Comparison of ENCODE assay signal across 1 cellular context in the genomic region with DNA sequence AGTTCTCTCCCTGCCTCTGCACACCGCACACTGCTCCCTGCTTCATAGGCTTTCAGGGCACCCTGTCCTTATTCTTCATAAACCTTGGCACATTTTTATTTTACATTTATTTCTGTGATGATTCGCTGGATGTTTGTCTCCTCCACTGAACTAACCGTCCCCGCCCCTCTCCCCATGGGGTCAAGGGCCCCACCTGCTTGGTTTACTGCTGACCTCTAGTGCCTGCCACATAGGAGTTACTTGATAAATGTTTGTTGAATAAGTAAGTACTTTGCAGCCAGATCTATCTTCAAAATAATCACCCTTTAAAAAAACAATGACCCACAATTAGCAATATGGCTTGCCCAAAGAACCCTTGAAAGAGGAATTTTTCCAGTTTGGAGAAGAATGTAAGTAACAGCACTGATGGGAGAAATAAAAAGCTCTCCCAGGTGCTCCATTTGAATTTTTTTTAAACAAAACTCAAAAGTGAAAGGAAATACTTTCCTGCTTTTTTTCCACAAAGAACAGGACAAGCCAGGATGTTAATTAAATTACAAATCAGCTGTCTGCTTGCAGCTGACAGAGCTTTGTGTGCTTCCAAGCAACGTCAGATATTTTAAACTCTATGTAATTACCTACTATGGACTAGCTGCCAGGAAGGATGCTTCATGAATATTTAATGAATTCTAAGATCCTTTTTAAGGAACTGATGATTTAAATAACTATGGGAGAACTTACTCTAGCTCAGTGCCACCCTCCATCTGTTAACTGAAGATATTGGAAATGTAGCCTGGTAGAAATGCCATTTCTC.
TF ChIP-seq lines count a peak whose summit lies in the region.

No MANE protein-coding gene starts in this region.

TF ChIP-seq in SK-N-SH, 30 proteins besides CTCF, POLR2A, EP300 and RAD21 (continued from another document):
- TF ChIP-seq, protein P1, sequence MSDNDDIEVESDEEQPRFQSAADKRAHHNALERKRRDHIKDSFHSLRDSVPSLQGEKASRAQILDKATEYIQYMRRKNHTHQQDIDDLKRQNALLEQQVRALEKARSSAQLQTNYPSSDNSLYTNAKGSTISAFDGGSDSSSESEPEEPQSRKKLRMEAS (IDR thresholded peaks at IDR 0.05; ENCODE audit: low read depth), result no peak
- TF ChIP-seq SIN3A (IDR thresholded peaks at IDR 0.05; ENCODE audit: borderline replicate concordance, low read depth, low read length) (no peak), MEF2A (IDR thresholded peaks at IDR 0.05; ENCODE audit: borderline replicate concordance, low read depth) (no peak), YY1 (IDR thresholded peaks at IDR 0.05; ENCODE audit: low read depth) (no peak), RCOR1 (IDR thresholded peaks at IDR 0.05; ENCODE audit: low read length) (no peak), GABPA (IDR thresholded peaks at IDR 0.05; ENCODE audit: low read depth) (no peak), RFX5 (IDR thresholded peaks at IDR 0.05; ENCODE audit: low read length) (no peak), POLR2AphosphoS5 (IDR thresholded peaks at IDR 0.05; ENCODE audit: low read depth, low read length) (no peak), FOXM1 (IDR thresholded peaks at IDR 0.05; ENCODE audit: low read depth) (no peak)
- TF ChIP-seq, protein P2, sequence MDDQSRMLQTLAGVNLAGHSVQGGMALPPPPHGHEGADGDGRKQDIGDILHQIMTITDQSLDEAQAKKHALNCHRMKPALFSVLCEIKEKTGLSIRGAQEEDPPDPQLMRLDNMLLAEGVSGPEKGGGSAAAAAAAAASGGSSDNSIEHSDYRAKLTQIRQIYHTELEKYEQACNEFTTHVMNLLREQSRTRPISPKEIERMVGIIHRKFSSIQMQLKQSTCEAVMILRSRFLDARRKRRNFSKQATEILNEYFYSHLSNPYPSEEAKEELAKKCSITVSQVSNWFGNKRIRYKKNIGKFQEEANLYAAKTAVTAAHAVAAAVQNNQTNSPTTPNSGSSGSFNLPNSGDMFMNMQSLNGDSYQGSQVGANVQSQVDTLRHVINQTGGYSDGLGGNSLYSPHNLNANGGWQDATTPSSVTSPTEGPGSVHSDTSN (IDR thresholded peaks at IDR 0.05), result no peak
- TF ChIP-seq, protein P3, sequence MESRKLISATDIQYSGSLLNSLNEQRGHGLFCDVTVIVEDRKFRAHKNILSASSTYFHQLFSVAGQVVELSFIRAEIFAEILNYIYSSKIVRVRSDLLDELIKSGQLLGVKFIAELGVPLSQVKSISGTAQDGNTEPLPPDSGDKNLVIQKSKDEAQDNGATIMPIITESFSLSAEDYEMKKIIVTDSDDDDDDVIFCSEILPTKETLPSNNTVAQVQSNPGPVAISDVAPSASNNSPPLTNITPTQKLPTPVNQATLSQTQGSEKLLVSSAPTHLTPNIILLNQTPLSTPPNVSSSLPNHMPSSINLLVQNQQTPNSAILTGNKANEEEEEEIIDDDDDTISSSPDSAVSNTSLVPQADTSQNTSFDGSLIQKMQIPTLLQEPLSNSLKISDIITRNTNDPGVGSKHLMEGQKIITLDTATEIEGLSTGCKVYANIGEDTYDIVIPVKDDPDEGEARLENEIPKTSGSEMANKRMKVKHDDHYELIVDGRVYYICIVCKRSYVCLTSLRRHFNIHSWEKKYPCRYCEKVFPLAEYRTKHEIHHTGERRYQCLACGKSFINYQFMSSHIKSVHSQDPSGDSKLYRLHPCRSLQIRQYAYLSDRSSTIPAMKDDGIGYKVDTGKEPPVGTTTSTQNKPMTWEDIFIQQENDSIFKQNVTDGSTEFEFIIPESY (IDR thresholded peaks at IDR 0.05; ENCODE audit: borderline replicate concordance, low read depth), result no peak
